25 cellular contexts compared by ENCODE assay signal in the genomic region with DNA sequence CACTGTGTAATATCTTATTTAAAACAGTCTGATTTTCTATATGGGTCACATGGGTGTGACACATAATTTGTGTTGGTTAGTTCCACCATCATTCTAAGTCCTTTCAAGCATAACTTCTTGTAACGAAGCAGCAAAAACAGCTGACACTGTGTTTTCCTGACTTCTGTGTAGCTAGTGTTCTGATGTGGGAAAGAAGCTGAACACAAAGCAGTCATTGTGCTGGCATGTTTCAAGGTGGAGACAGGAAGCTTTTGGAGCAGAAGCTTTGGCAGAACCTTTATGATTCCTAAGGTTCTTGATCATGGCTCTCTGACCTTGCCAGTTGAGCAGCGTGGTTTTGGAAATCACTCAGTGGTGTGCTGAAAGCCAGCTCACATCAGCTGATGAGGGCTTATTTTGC.
"Had no signal": no experiment of that assay in that cellular context is flagged by ENCODE, and none has a peak within 500 bp of the region (broad histone marks: within the 10 kb centered on the region; RNA-seq: fewer than 3 reads in every experiment).

No MANE protein-coding gene starts in this region.

- H2AFZ ChIP-seq: hepatocyte had no signal

- H3K9me3 ChIP-seq: ascending aorta, gastroesophageal sphincter, ovary, prostate gland, transverse colon had no signal

- H3K4me3 ChIP-seq: ascending aorta, cardiac muscle cell, coronary artery, dorsolateral prefrontal cortex, gastroesophageal sphincter, hepatocyte, ovary, prostate gland, stomach, transverse colon had no signal

- DNase-seq: activated CD4-positive, alpha-beta T cell treated with anti-CD3 and anti-CD28 coated beads for 4 hours; activated CD4-positive, alpha-beta T cell treated with anti-CD3 and anti-CD28 coated beads, Interleukin-2, amount 50 U/mL, for 4 hours; activated gamma-delta T cell; activated naive CD4-positive, alpha-beta T cell treated with anti-CD3 and anti-CD28 coated beads, Interleukin-2, amount 10 ng/mL, durations not matched to agents 7 days and 5 days; activated naive CD8-positive, alpha-beta T cell treated with anti-CD3 and anti-CD28 coated beads, Interleukin-2, amount 10 ng/mL, durations not matched to agents 7 days and 5 days; activated T-cell treated with anti-CD3 and anti-CD28 coated beads for 4 hours; dorsolateral prefrontal cortex; effector memory CD4-positive, alpha-beta T cell; kidney; midbrain; naive thymus-derived CD4-positive, alpha-beta T cell; ovary; stimulated activated CD4-positive, alpha-beta T cell treated with anti-CD3 and anti-CD28 coated beads, Interleukin-15, amount 100 ng/mL, for 24 hours; stimulated activated CD4-positive, alpha-beta T cell treated with anti-CD3 and anti-CD28 coated beads, Interleukin-2, amount 100 ng/mL, for 24 hours; stimulated activated naive B cell treated with anti-CD40 and anti-IgM and Interleukin-4, amounts not matched to agents 10 μg/mL and 1 μg/mL and 100 μg/mL, for 72 hours; stomach; T-helper 1 cell; transverse colon had no signal

- H3K4me2 ChIP-seq: hepatocyte had no signal

- H3K27me3 ChIP-seq: ascending aorta, cardiac muscle cell, dorsolateral prefrontal cortex, gastroesophageal sphincter, hepatocyte, ovary, stomach, transverse colon had no signal

- FAIRE-seq: kidney had no signal

- H3K36me3 ChIP-seq: ascending aorta, cardiac muscle cell, gastroesophageal sphincter, ovary, prostate gland, stomach, transverse colon had no signal

- H3K4me1 ChIP-seq: ascending aorta, gastroesophageal sphincter, prostate gland, stomach, transverse colon had no signal

- H3K27ac ChIP-seq: ascending aorta, cardiac muscle cell, coronary artery, dorsolateral prefrontal cortex, gastroesophageal sphincter, hepatocyte, ovary, prostate gland, stomach, transverse colon, VCaP had no signal

- ATAC-seq: gastroesophageal sphincter; naive thymus-derived CD4-positive, alpha-beta T cell; stimulated activated naive B cell treated with anti-CD40 and anti-IgM and Interleukin-4, amounts not matched to agents 10 μg/mL and 1 μg/mL and 100 μg/mL, for 72 hours had no signal
